Comparison of ENCODE assay signal across 2 cellular contexts in the genomic region with DNA sequence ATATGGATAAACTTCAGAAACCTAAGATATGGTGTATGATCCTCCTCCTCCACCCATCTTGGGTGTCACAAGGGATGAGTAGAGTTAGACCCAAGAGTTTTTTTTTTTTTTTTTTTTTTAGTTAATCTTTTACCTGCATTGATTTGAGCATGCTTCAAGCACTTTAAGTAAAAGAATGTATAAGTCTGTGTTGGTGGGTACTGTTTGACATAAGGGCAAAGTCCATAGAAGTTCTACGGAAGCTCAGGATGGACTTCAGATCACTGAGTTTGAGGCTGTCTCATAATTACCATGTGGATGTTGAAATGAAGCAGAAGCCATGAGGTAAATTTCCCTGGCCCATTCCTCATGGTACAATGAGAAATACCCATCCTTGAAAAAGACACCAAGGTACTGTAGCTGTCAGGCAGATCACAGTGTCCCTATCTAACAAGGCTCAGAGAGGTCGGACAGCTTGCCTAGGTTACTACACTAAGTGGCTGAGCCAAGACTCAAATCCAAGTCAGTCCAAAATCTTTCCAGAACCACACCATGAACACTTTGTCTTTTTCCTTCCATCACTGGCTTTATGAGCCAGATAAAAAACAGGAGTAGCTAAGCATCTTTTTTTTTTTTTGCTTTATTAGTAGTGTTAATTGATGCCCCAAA.
A peak's percentile ranks its signal among the peaks of the same experiment; 100 is the strongest.
TF ChIP-seq lines count a peak whose summit lies in the region.

No MANE protein-coding gene starts in this region.

TF ChIP-seq in HepG2, 621 proteins besides CTCF, POLR2A, EP300 and RAD21 (continued from another document and continues in another):
- TF ChIP-seq MTA1 (CRISPR knock-in tag; IDR thresholded peaks at IDR 0.05; ENCODE audit: borderline replicate concordance) (no peak), ZNF678 (CRISPR knock-in tag; IDR thresholded peaks at IDR 0.05) (no peak), NFE2L2 (IDR thresholded peaks at IDR 0.05; ENCODE audit: low read length) (no peak), TSC22D2 (CRISPR knock-in tag; IDR thresholded peaks at IDR 0.05; ENCODE audit: borderline replicate concordance) (no peak), ZNF331 (CRISPR knock-in tag; IDR thresholded peaks at IDR 0.05) (peak; percentile 92), ZFX (CRISPR knock-in tag; IDR thresholded peaks at IDR 0.05; ENCODE audit: low read depth) (no peak), NR2C2 (CRISPR knock-in tag; IDR thresholded peaks at IDR 0.05; ENCODE audit: borderline replicate concordance) (peak; percentile 29; the same call in 1 of the 2 replicates), MED1 (CRISPR knock-in tag; IDR thresholded peaks at IDR 0.05) (peak; percentile 91), ZIK1 (CRISPR knock-in tag; IDR thresholded peaks at IDR 0.05; ENCODE audit: borderline replicate concordance, low read depth) (no peak), ZNF292 (CRISPR knock-in tag; IDR thresholded peaks at IDR 0.05; ENCODE audit: borderline replicate concordance, low read depth) (no peak), MAFK (conservative IDR thresholded peaks at IDR 0.05 in 1 of 2, IDR thresholded peaks at IDR 0.05 in 1 of 2; ENCODE audit: low read length in 2 of 2) (no peak), YY1 (IDR thresholded peaks at IDR 0.05; ENCODE audit: insufficient read depth, insufficient replicate concordance, low read depth, low read length) (no peak), ZNF674 (CRISPR knock-in tag; IDR thresholded peaks at IDR 0.05; ENCODE audit: low read depth) (no peak), RFXANK (CRISPR knock-in tag; IDR thresholded peaks at IDR 0.05) (no peak), SCMH1 (CRISPR knock-in tag; IDR thresholded peaks at IDR 0.05; ENCODE audit: borderline replicate concordance) (no peak), SIN3A (IDR thresholded peaks at IDR 0.05; ENCODE audit: borderline replicate concordance, low read depth, low read length) (no peak), IKZF1 (IDR thresholded peaks at IDR 0.05) (no peak), SIX1 (CRISPR knock-in tag; IDR thresholded peaks at IDR 0.05; ENCODE audit: borderline replicate concordance) (peak; percentile 84), ZNF235 (CRISPR knock-in tag; IDR thresholded peaks at IDR 0.05; ENCODE audit: borderline replicate concordance) (no peak), TBP (CRISPR knock-in tag; IDR thresholded peaks at IDR 0.05) (no peak), NONO (IDR thresholded peaks at IDR 0.05) (no peak), NONO (CRISPR knock-in tag; conservative IDR thresholded peaks at IDR 0.05) (no peak; the same call in 1 of the 2 replicates), ZNF543 (CRISPR knock-in tag; IDR thresholded peaks at IDR 0.05) (no peak)
- TF ChIP-seq, protein P1, sequence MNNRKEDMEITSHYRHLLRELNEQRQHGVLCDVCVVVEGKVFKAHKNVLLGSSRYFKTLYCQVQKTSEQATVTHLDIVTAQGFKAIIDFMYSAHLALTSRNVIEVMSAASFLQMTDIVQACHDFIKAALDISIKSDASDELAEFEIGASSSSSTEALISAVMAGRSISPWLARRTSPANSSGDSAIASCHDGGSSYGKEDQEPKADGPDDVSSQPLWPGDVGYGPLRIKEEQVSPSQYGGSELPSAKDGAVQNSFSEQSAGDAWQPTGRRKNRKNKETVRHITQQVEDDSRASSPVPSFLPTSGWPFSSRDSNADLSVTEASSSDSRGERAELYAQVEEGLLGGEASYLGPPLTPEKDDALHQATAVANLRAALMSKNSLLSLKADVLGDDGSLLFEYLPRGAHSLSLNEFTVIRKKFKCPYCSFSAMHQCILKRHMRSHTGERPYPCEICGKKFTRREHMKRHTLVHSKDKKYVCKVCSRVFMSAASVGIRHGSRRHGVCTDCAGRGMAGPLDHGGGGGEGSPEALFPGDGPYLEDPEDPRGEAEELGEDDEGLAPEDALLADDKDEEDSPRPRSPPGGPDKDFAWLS (CRISPR knock-in tag; IDR thresholded peaks at IDR 0.05; ENCODE audit: borderline replicate concordance): no peak
- TF ChIP-seq, protein P2, sequence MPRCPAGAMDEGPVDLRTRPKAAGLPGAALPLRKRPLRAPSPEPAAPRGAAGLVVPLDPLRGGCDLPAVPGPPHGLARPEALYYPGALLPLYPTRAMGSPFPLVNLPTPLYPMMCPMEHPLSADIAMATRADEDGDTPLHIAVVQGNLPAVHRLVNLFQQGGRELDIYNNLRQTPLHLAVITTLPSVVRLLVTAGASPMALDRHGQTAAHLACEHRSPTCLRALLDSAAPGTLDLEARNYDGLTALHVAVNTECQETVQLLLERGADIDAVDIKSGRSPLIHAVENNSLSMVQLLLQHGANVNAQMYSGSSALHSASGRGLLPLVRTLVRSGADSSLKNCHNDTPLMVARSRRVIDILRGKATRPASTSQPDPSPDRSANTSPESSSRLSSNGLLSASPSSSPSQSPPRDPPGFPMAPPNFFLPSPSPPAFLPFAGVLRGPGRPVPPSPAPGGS (CRISPR knock-in tag; IDR thresholded peaks at IDR 0.05): no peak
- TF ChIP-seq, protein P3, sequence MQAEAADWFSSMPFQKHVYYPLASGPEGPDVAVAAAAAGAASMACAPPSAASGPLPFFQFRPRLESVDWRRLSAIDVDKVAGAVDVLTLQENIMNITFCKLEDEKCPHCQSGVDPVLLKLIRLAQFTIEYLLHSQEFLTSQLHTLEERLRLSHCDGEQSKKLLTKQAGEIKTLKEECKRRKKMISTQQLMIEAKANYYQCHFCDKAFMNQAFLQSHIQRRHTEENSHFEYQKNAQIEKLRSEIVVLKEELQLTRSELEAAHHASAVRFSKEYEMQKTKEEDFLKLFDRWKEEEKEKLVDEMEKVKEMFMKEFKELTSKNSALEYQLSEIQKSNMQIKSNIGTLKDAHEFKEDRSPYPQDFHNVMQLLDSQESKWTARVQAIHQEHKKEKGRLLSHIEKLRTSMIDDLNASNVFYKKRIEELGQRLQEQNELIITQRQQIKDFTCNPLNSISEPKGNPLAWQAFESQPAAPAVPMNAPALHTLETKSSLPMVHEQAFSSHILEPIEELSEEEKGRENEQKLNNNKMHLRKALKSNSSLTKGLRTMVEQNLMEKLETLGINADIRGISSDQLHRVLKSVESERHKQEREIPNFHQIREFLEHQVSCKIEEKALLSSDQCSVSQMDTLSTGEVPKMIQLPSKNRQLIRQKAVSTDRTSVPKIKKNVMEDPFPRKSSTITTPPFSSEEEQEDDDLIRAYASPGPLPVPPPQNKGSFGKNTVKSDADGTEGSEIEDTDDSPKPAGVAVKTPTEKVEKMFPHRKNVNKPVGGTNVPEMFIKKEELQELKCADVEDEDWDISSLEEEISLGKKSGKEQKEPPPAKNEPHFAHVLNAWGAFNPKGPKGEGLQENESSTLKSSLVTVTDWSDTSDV (CRISPR knock-in tag; IDR thresholded peaks at IDR 0.05): no peak
- TF ChIP-seq, protein P4, sequence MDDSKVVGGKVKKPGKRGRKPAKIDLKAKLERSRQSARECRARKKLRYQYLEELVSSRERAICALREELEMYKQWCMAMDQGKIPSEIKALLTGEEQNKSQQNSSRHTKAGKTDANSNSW (CRISPR knock-in tag; IDR thresholded peaks at IDR 0.05; ENCODE audit: borderline replicate concordance): no peak

TF ChIP-seq in WTC11, 78 proteins besides CTCF, POLR2A, EP300 and RAD21 (continued from another document):
- TF ChIP-seq, protein P5, sequence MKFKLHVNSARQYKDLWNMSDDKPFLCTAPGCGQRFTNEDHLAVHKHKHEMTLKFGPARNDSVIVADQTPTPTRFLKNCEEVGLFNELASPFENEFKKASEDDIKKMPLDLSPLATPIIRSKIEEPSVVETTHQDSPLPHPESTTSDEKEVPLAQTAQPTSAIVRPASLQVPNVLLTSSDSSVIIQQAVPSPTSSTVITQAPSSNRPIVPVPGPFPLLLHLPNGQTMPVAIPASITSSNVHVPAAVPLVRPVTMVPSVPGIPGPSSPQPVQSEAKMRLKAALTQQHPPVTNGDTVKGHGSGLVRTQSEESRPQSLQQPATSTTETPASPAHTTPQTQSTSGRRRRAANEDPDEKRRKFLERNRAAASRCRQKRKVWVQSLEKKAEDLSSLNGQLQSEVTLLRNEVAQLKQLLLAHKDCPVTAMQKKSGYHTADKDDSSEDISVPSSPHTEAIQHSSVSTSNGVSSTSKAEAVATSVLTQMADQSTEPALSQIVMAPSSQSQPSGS (CRISPR knock-in tag; IDR thresholded peaks at IDR 0.05; ENCODE audit: borderline replicate concordance, low read depth): no peak
- TF ChIP-seq ZNF219 (CRISPR knock-in tag; IDR thresholded peaks at IDR 0.05; ENCODE audit: borderline replicate concordance): no peak
TF ChIP-seq in WTC11: peak in this region for 1.
